ENCODE assay signal across 8 cellular contexts in the genomic region with DNA sequence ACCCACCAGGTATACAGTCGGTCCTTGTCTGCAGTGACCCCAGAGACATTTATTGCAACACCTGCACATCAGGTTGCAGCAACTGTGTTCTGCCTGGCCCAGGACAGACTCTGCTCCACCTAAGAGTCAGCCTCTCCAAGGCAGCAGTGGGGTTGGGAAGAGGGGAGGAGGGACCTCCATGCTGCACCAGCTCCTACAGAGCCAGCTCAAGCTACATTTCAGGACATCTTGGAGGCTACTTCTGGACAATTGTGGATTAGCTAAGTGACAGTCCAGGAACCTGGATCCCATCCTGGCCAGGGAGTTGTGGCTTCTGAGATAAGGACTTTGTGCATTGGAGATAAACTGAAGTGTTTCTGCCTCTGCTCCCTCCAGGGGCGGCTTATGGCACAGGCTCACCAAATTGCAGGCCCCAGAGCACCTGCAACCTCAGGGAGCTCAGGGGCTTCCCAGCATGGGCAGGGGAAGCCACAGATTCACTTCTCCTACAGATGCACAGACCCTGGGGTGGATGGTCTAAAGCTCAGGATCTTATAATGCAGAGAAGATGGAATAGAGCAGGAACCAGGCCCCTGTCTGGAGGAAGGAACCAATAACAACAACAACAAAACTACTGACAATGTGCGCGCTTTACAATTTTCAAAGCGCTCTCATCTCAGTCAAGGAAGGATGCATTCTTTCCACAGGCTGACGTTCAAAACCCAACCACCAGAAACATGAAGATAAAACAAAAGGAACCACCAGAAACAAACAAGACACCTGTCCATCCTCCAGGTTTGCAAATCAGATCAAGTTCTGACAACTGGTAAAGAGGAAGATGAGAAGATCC.
DNase-seq lines count a peak whose midpoint lies in the region; ATAC-seq, FAIRE-seq and TF ChIP-seq lines count a peak whose summit lies in the region.

No MANE protein-coding gene starts in this region.

- no peak overlapping the region for H3K27ac ChIP-seq in WERI-Rb-1
- H3K27ac ChIP-seq in GM23338 (ENCODE audit: low read depth): no peak overlapping the region

- ATAC-seq in HG02623 (IDR thresholded peaks at IDR 0.05; ENCODE audit: unreplicated experiment) (peak; percentile 35), mucosa of descending colon (peak; percentile 22), GM18519 (IDR thresholded peaks at IDR 0.05; ENCODE audit: low FRiP score, unreplicated experiment) (no peak), HG03039 (IDR thresholded peaks at IDR 0.05; ENCODE audit: unreplicated experiment) (no peak), GM23338 (no peak)

- no peaks in the 10 kb centered on the region for H4K20me1 ChIP-seq in GM23338 (replicated peaks; ENCODE audit: insufficient read depth)

- peaks cover 16% of the 10 kb centered on the region for H3K27me3 Mint-ChIP-seq in GM23338 (ENCODE audit: insufficient read depth, low read depth, poor library complexity)

- H3K36me3 ChIP-seq in WERI-Rb-1 (no peaks in the 10 kb centered on the region), mucosa of descending colon (ENCODE audit: low read depth) (no peaks in the 10 kb centered on the region), GM23338 (ENCODE audit: insufficient read depth) (no peaks in the 10 kb centered on the region)

- no peaks in the 10 kb centered on the region for H3F3A ChIP-seq in GM23338 (replicated peaks; ENCODE audit: low read depth)

- H3K27ac Mint-ChIP-seq in GM23338: no peak overlapping the region

- no peaks in the 10 kb centered on the region for H3K36me3 Mint-ChIP-seq in GM23338 (ENCODE audit: low read depth)

- no peak overlapping the region for H3K4me3 ChIP-seq in WERI-Rb-1 (ENCODE audit: low read depth, low read length)
- H3K4me3 ChIP-seq in mucosa of descending colon: no peak overlapping the region
- no peak overlapping the region for H3K4me3 ChIP-seq in GM23338

- H3K9me3 Mint-ChIP-seq in GM23338: no peaks in the 10 kb centered on the region

- FAIRE-seq in GM12892 (lab: Jason Lieb, UNC): no peak

- DNase-seq in GM12892 (ENCODE audit: insufficient read length): peak; percentile 56
- no peak for DNase-seq in WERI-Rb-1
- DNase-seq in mucosa of descending colon: no peak
- DNase-seq in GM23338 (ENCODE audit: low spot score): no peak
- no peak for DNase-seq in cerebellar nuclear complex (lab: John Stamatoyannopoulos, UW)

- TF ChIP-seq CTCF in WERI-Rb-1 (IDR thresholded peaks at IDR 0.05; ENCODE audit: low read depth, low read length) (peak; percentile 22; the same call in 1 of the 2 replicates), mucosa of descending colon (IDR thresholded peaks at IDR 0.05) (no peak), GM23338 (conservative IDR thresholded peaks at IDR 0.05; ENCODE audit: low read depth in 2 of 2) (no peak)

- peaks cover 25% of the 10 kb centered on the region for H3K4me1 Mint-ChIP-seq in GM23338

- peaks cover 11% of the 10 kb centered on the region for H3K4me1 ChIP-seq in mucosa of descending colon (ENCODE audit: low read depth)
- peaks cover 15% of the 10 kb centered on the region for H3K4me1 ChIP-seq in GM23338 (ENCODE audit: insufficient read depth)

- H3K79me2 ChIP-seq in GM23338 (replicated peaks; ENCODE audit: insufficient read depth): no peaks in the 10 kb centered on the region

- H3K4me2 ChIP-seq in GM23338: no peak overlapping the region

- no peak overlapping the region for H2AFZ ChIP-seq in GM23338

- H3K27me3 ChIP-seq in WERI-Rb-1 (ENCODE audit: insufficient read depth, low read depth, severe bottlenecking) (no peaks in the 10 kb centered on the region), GM23338 (ENCODE audit: insufficient read depth) (no peaks in the 10 kb centered on the region)

- H3K9me3 ChIP-seq in WERI-Rb-1 (ENCODE audit: severe bottlenecking) (no peaks in the 10 kb centered on the region), mucosa of descending colon (no peaks in the 10 kb centered on the region)

- intact Hi-C loops in mucosa of descending colon (cut with DNase I, micrococcal nuclease): no loop called here

- H3K9me2 ChIP-seq in GM23338 (ENCODE audit: insufficient read depth): no peaks in the 10 kb centered on the region; the same call in 1 of the 2 replicates

- H3K4me3 Mint-ChIP-seq in GM23338: no peak overlapping the region

- no peak; the same call in 1 of the 2 replicates for TF ChIP-seq POLR2A in GM12892 (IDR thresholded peaks at IDR 0.05; ENCODE audit: low read depth, low read length)

TF ChIP-seq in GM23338, 12 proteins besides CTCF, POLR2A, EP300 and RAD21:
- TF ChIP-seq NANOG (IDR thresholded peaks at IDR 0.05; ENCODE audit: borderline replicate concordance): no peak
- TF ChIP-seq STAT1 (IDR thresholded peaks at IDR 0.05; ENCODE audit: unreplicated experiment): no peak
- TF ChIP-seq ZNF114 (CRISPR knock-in tag; IDR thresholded peaks at IDR 0.05): no peak
- TF ChIP-seq EZH2 (IDR thresholded peaks at IDR 0.05; ENCODE audit: low read depth, unreplicated experiment): no peak
- no peak for TF ChIP-seq ZNF331 (CRISPR knock-in tag; IDR thresholded peaks at IDR 0.05; ENCODE audit: low read depth)
- TF ChIP-seq, protein P1, sequence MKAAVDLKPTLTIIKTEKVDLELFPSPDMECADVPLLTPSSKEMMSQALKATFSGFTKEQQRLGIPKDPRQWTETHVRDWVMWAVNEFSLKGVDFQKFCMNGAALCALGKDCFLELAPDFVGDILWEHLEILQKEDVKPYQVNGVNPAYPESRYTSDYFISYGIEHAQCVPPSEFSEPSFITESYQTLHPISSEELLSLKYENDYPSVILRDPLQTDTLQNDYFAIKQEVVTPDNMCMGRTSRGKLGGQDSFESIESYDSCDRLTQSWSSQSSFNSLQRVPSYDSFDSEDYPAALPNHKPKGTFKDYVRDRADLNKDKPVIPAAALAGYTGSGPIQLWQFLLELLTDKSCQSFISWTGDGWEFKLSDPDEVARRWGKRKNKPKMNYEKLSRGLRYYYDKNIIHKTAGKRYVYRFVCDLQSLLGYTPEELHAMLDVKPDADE (IDR thresholded peaks at IDR 0.05): no peak
- no peak for TF ChIP-seq POLR2AphosphoS5 (IDR thresholded peaks at IDR 0.05; ENCODE audit: low read depth)
- TF ChIP-seq EZH2phosphoT487 (IDR thresholded peaks at IDR 0.05; ENCODE audit: unreplicated experiment): no peak

Comparison
In these comparisons a context has a peak if more than half of its experiments do, and no peak if none do; other contexts are left out.
1. ATAC-seq: peak in HG02623 (single experiment) and mucosa of descending colon (single experiment); none in GM18519 (single experiment), HG03039 (single experiment) and GM23338 (single experiment).